In the genomic region with DNA sequence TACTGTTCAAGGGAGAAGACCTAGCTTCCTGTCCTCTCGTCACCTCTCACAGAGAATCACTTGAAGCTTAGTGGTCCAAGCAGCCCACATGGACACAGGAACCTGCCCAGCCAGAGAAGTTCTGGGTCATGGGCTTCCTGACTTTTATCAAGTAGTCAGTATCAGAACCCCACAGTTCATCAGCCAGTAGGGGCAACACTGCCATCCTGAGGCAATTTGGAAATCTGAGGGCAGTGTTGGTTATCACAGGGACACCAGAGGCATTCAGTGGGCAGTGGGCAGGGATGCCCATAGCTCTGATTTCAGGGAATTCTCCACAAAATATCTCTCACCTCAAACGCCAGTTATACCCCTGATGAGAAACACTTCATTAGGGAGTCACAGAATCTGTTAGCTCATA, we compare ENCODE assay signal across 28 cellular contexts. TPM values are rescaled to one million over a fixed set of nuclear protein-coding genes. Genes with fewer than 3 reads are reported as not detected.
DNase-seq lines count a peak whose midpoint lies in the region; ATAC-seq and TF ChIP-seq lines count a peak whose summit lies in the region.
"Had no signal": no experiment of that assay in that cellular context is flagged by ENCODE, and none has a peak within 500 bp of the region (broad histone marks: within the 10 kb centered on the region; RNA-seq: fewer than 3 reads in every experiment).

No MANE protein-coding gene starts in this region.

- H3K4me2 ChIP-seq in SK-N-SH (no peak overlapping the region), Loucy (ENCODE audit: low read depth, low read length, poor library complexity, severe bottlenecking) (no peak overlapping the region), osteoblast (ENCODE audit: insufficient read depth, low read length) (no peak overlapping the region)

- WGBS in SK-N-SH (ENCODE audit: low lambda C conversion rate), result 10% methylated on average over 2 of the region's 2 CpGs

- H3F3A ChIP-seq in SK-N-SH (replicated peaks; ENCODE audit: insufficient read depth) (no peaks in the 10 kb centered on the region), Loucy (ENCODE audit: low read depth) (no peaks in the 10 kb centered on the region)

- H4K20me1 ChIP-seq in SK-N-SH (ENCODE audit: insufficient read depth) (no peaks in the 10 kb centered on the region), Loucy (ENCODE audit: insufficient read depth, low read length, poor library complexity, severe bottlenecking) (no peaks in the 10 kb centered on the region), osteoblast (ENCODE audit: insufficient read depth, low read length) (no peaks in the 10 kb centered on the region)

- H3K27ac Mint-ChIP-seq in activated naive CD8-positive, alpha-beta T cell treated with anti-CD3 and anti-CD28 coated beads for 36 hours, result no peak overlapping the region
- H3K27ac Mint-ChIP-seq: CD4-positive, CD25-positive, alpha-beta regulatory T cell; HFFc6; T-helper 17 cell had no signal

- POLR2A ChIA-PET in SK-N-SH (lab: Yijun Ruan, JAX), result no interaction called here

- H3K4me3 ChIP-seq in SK-N-SH (ENCODE audit: low read depth in 2 of 2, low read length in 1 of 2), result no peak overlapping the region
- no peak overlapping the region for H3K4me3 ChIP-seq in Loucy (ENCODE audit: low read length, poor library complexity, severe bottlenecking)
- no peak overlapping the region for H3K4me3 ChIP-seq in brain microvascular endothelial cell (ENCODE audit: low read depth, low read length)
- H3K4me3 ChIP-seq in osteoblast (ENCODE audit: insufficient read depth, low read length), result no peak overlapping the region
- H3K4me3 ChIP-seq: Peyer's patch, SK-N-MC had no signal

- H3K27ac ChIP-seq in SK-N-SH (ENCODE audit: low read depth in 2 of 2, low read length in 1 of 2) (no peak overlapping the region), brain microvascular endothelial cell (no peak overlapping the region), osteoblast (ENCODE audit: low read depth, low read length) (no peak overlapping the region)
- H3K27ac ChIP-seq: Peyer's patch, SK-N-MC had no signal

- no peaks in the 10 kb centered on the region for H3K9me3 ChIP-seq in SK-N-SH
- H3K9me3 ChIP-seq in Loucy (ENCODE audit: insufficient read depth, low read depth, low read length), result no peaks in the 10 kb centered on the region
- H3K9me3 ChIP-seq in osteoblast (ENCODE audit: low read depth, low read length), result no peaks in the 10 kb centered on the region
- H3K9me3 ChIP-seq: Peyer's patch had no signal

- no peaks in the 10 kb centered on the region for H3K9me3 Mint-ChIP-seq in activated naive CD8-positive, alpha-beta T cell treated with anti-CD3 and anti-CD28 coated beads for 36 hours

- H3K79me2 ChIP-seq in SK-N-SH (ENCODE audit: insufficient read depth) (no peaks in the 10 kb centered on the region), Loucy (ENCODE audit: insufficient read depth, low read length) (no peaks in the 10 kb centered on the region), osteoblast (ENCODE audit: insufficient read depth, low read length) (no peaks in the 10 kb centered on the region)

- no peaks in the 10 kb centered on the region for H3K4me1 Mint-ChIP-seq in activated naive CD8-positive, alpha-beta T cell treated with anti-CD3 and anti-CD28 coated beads for 36 hours
- H3K4me1 Mint-ChIP-seq: CD4-positive, CD25-positive, alpha-beta regulatory T cell; T-helper 17 cell had no signal

- ATAC-seq in SK-N-SH treated with all-trans-retinoic acid at 6 μM for 48 hours, result no peak
- ATAC-seq: T-helper 17 cell had no signal

- H3K27me3 ChIP-seq in SK-N-SH (ENCODE audit: insufficient read depth) (no peaks in the 10 kb centered on the region), Loucy (ENCODE audit: insufficient read depth, low read length, poor library complexity, severe bottlenecking) (no peaks in the 10 kb centered on the region), brain microvascular endothelial cell (replicated peaks) (no peaks in the 10 kb centered on the region), osteoblast (ENCODE audit: insufficient read depth, low read length) (no peaks in the 10 kb centered on the region)
- H3K27me3 ChIP-seq: Peyer's patch had no signal

- in situ Hi-C loops in brain microvascular endothelial cell (cut with HindIII; ENCODE audit: low pct_ligation_motif_present, low sequenced_read_pairs), result no loop called here

- H3K9me2 ChIP-seq in SK-N-SH, result no peaks in the 10 kb centered on the region
- H3K9me2 ChIP-seq in Loucy (replicated peaks; ENCODE audit: low read depth, low read length), result no peaks in the 10 kb centered on the region

- no peaks in the 10 kb centered on the region for H3K36me3 Mint-ChIP-seq in activated naive CD8-positive, alpha-beta T cell treated with anti-CD3 and anti-CD28 coated beads for 36 hours
- H3K36me3 Mint-ChIP-seq: CD4-positive, CD25-positive, alpha-beta regulatory T cell had no signal

- TF ChIP-seq RAD21 in SK-N-SH (IDR thresholded peaks at IDR 0.05; ENCODE audit: low read length), result no peak

- no peak overlapping the region for H2AFZ ChIP-seq in SK-N-SH (ENCODE audit: low read depth)
- H2AFZ ChIP-seq in Loucy (ENCODE audit: low read length), result no peak overlapping the region
- no peak overlapping the region for H2AFZ ChIP-seq in osteoblast (ENCODE audit: low read length)

- CTCF ChIA-PET in SK-N-SH (lab: Yijun Ruan, JAX), result interaction anchor here (0.6 kb wide), 1 partner anchor 341 kb away, joined by 3 read pairs; no protein-coding TSS in a partner anchor

- H3K4me1 ChIP-seq in SK-N-SH (ENCODE audit: control insufficient read depth in 1 of 2, insufficient read depth in 2 of 2, low read depth in 1 of 2, low read length in 1 of 2) (no peaks in the 10 kb centered on the region; a peak in 1 of 4 replicates), Loucy (ENCODE audit: insufficient read depth, low read length, poor library complexity, severe bottlenecking) (no peaks in the 10 kb centered on the region), osteoblast (ENCODE audit: insufficient read depth, low read length) (peaks cover 3% of the 10 kb centered on the region)
- H3K4me1 ChIP-seq: Peyer's patch had no signal

- DNase-seq in SK-N-SH, result no peak
- DNase-seq in brain microvascular endothelial cell, result no peak
- DNase-seq in osteoblast (ENCODE audit: insufficient read length, low spot score, missing footprints), result peak; percentile 19
- no peak for DNase-seq in COLO829 (ENCODE audit: low spot score)
- DNase-seq in NCI-H1436 (lab: John Stamatoyannopoulos, UW), result no peak
- no peak for DNase-seq in activated naive CD8-positive, alpha-beta T cell treated with anti-CD3 and anti-CD28 coated beads for 36 hours
- DNase-seq: CD4-positive, CD25-positive, alpha-beta regulatory T cell; DMS79 treated with DMSO at 0.1 percent for 48 hours; H7; HFFc6; IMR-90; KG1; NCI-H1105; NCI-H146; NCI-H1930; NCI-H2107; NCI-H446; NCI-H524 treated with DMSO at 0.1 percent for 48 hours; NCI-H82; Peyer's patch; SIG-M5; T-helper 17 cell had no signal

- H3K27me3 Mint-ChIP-seq in activated naive CD8-positive, alpha-beta T cell treated with anti-CD3 and anti-CD28 coated beads for 36 hours, result no peaks in the 10 kb centered on the region
- H3K27me3 Mint-ChIP-seq: CD4-positive, CD25-positive, alpha-beta regulatory T cell had no signal

- H3K9ac ChIP-seq in SK-N-SH (no peak overlapping the region), Loucy (ENCODE audit: low read depth, low read length, poor library complexity, severe bottlenecking) (no peak overlapping the region)

- no peak overlapping the region for H3K4me3 Mint-ChIP-seq in activated naive CD8-positive, alpha-beta T cell treated with anti-CD3 and anti-CD28 coated beads for 36 hours
- H3K4me3 Mint-ChIP-seq: CD4-positive, CD25-positive, alpha-beta regulatory T cell; HFFc6; T-helper 17 cell had no signal

- TF ChIP-seq EP300 in SK-N-SH (IDR thresholded peaks at IDR 0.05; ENCODE audit: borderline replicate concordance in 1 of 2, low read depth in 1 of 2, low read length in 1 of 2), result no peak

- TF ChIP-seq CTCF in SK-N-SH (IDR thresholded peaks at IDR 0.05), result peak; percentile 38; the same call in 1 of the 2 replicates
- 0 out of 2 replicates have a peak, but pooled peaks have one; percentile 12 for TF ChIP-seq CTCF in Loucy (conservative IDR thresholded peaks at IDR 0.05; ENCODE audit: low read length)
- TF ChIP-seq CTCF in brain microvascular endothelial cell (IDR thresholded peaks at IDR 0.05; ENCODE audit: low read depth, low read length, missing control alignments), result peak; percentile 15
- no peak for TF ChIP-seq CTCF in osteoblast (IDR thresholded peaks at IDR 0.05; ENCODE audit: extremely low read depth, low read depth, low read length)

- H3K36me3 ChIP-seq in SK-N-SH (replicated peaks in 1 of 2; ENCODE audit: control insufficient read depth in 1 of 2, insufficient read depth in 2 of 2, low read length in 1 of 2), result no peaks in the 10 kb centered on the region
- H3K36me3 ChIP-seq in Loucy (ENCODE audit: insufficient read depth, low read length), result no peaks in the 10 kb centered on the region
- no peaks in the 10 kb centered on the region for H3K36me3 ChIP-seq in brain microvascular endothelial cell (replicated peaks)
- H3K36me3 ChIP-seq in osteoblast (ENCODE audit: insufficient read depth, low read length), result no peaks in the 10 kb centered on the region

TF ChIP-seq in SK-N-SH, 30 proteins besides CTCF, POLR2A, EP300 and RAD21 (continues in another document):
- TF ChIP-seq MXI1 (IDR thresholded peaks at IDR 0.05; ENCODE audit: low read depth, low read length) (no peak), ELF1 (IDR thresholded peaks at IDR 0.05) (no peak)
- TF ChIP-seq, protein P1, sequence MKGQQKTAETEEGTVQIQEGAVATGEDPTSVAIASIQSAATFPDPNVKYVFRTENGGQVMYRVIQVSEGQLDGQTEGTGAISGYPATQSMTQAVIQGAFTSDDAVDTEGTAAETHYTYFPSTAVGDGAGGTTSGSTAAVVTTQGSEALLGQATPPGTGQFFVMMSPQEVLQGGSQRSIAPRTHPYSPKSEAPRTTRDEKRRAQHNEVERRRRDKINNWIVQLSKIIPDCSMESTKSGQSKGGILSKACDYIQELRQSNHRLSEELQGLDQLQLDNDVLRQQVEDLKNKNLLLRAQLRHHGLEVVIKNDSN (IDR thresholded peaks at IDR 0.05; ENCODE audit: borderline replicate concordance, low read depth), result no peak

TF ChIP-seq in SK-N-SH treated with all-trans-retinoic acid at 6 μM for 48 hours, 23 proteins besides CTCF, POLR2A, EP300 and RAD21 (continues in another document):
- no peak for TF ChIP-seq ZNF565 (CRISPR knock-in tag; conservative IDR thresholded peaks at IDR 0.05; ENCODE audit: low read depth)

RNA-seq across cellular contexts. Expression of gene MGAM2, which starts 22.5 kb away (rescaled TPM):
- 0.02 TPM in 1 of 2 replicates, not detected in the other for polyA plus RNA-seq in SK-N-SH (2012; rRNA removed)
- polyA plus RNA-seq in SK-N-SH (2012; cell fraction: cytosol; rRNA removed), result under 0.01 and 0.03 TPM in 2 replicates
- polyA plus RNA-seq in SK-N-SH (2012; cell fraction: nucleus; rRNA removed), result 0.04 TPM in 1 of 2 replicates, not detected in the other
- not detected in 2 replicates for total RNA-seq in osteoblast
- total RNA-seq in activated naive CD8-positive, alpha-beta T cell treated with anti-CD3 and anti-CD28 coated beads for 36 hours, result not detected
- total RNA-seq: A172; CD4-positive, CD25-positive, alpha-beta regulatory T cell; H7; HFFc6; IMR-90; OCI-LY7 had no signal
- polyA plus RNA-seq: BJ; CD4-positive, CD25-positive, alpha-beta regulatory T cell; IMR-90 had no signal
